ENCODE assay signal across 10 cellular contexts in genomic region chr1:62294211-62294610, GRCh38. TPM values are rescaled to one million over a fixed set of nuclear protein-coding genes. Genes with fewer than 3 reads are reported as not detected.
A peak's percentile ranks its signal among the peaks of the same experiment; 100 is the strongest.
DNase-seq lines count a peak whose midpoint lies in the region; ATAC-seq and TF ChIP-seq lines count a peak whose summit lies in the region.
"Had no signal": no experiment of that assay in that cellular context is flagged by ENCODE, and none has a peak within 500 bp of the region (broad histone marks: within the 10 kb centered on the region; RNA-seq: fewer than 3 reads in every experiment).

No MANE protein-coding gene starts in this region.

- no peak overlapping the region for H3K27ac Mint-ChIP-seq in GM23338
- H3K27ac Mint-ChIP-seq: activated B cell treated with CpG ODN at 0.5 μM for 24 hours had no signal

- H3K4me1 Mint-ChIP-seq in GM23338: peaks cover 26% of the 10 kb centered on the region
- H3K4me1 Mint-ChIP-seq: activated B cell treated with CpG ODN at 0.5 μM for 24 hours had no signal

- no peak overlapping the region for H2AFZ ChIP-seq in GM23338

- no peaks in the 10 kb centered on the region for H3K9me2 ChIP-seq in GM23338 (ENCODE audit: insufficient read depth)

- no peak overlapping the region for H3K4me3 ChIP-seq in GM23338

- H4K20me1 ChIP-seq in GM23338 (replicated peaks; ENCODE audit: insufficient read depth): no peaks in the 10 kb centered on the region

- H3K4me2 ChIP-seq in GM23338: 0 out of 2 replicates have a peak overlapping the region, but pooled peaks have one; percentile 4

- no peaks in the 10 kb centered on the region for H3K79me2 ChIP-seq in GM23338 (replicated peaks; ENCODE audit: insufficient read depth)

- no peaks in the 10 kb centered on the region for H3K9me3 Mint-ChIP-seq in GM23338
- H3K9me3 Mint-ChIP-seq: activated B cell treated with CpG ODN at 0.5 μM for 24 hours had no signal

- H3K36me3 Mint-ChIP-seq in GM23338 (ENCODE audit: low read depth): no peaks in the 10 kb centered on the region

- peak; percentile 91 for ATAC-seq in GM23338
- ATAC-seq in HG03045 (IDR thresholded peaks at IDR 0.05; ENCODE audit: unreplicated experiment): no peak
- ATAC-seq in GM21526 (IDR thresholded peaks at IDR 0.05; ENCODE audit: low FRiP score, unreplicated experiment): no peak
- ATAC-seq: left ventricle myocardium superior had no signal

- TF ChIP-seq CTCF in C4-2B (conservative IDR thresholded peaks at IDR 0.05): peak; percentile 28
- TF ChIP-seq CTCF in GM23338 (conservative IDR thresholded peaks at IDR 0.05; ENCODE audit: low read depth in 2 of 2): peak; percentile 53 to 74

- peaks cover 7% of the 10 kb centered on the region for H3K27me3 Mint-ChIP-seq in GM23338 (ENCODE audit: insufficient read depth, low read depth, poor library complexity)

- no peak overlapping the region for H3K4me3 Mint-ChIP-seq in GM23338
- H3K4me3 Mint-ChIP-seq: activated B cell treated with CpG ODN at 0.5 μM for 24 hours had no signal

- H3K4me1 ChIP-seq in GM23338 (ENCODE audit: insufficient read depth): peaks cover 16% of the 10 kb centered on the region

- H3K27me3 ChIP-seq in GM23338 (ENCODE audit: insufficient read depth): peaks cover 3% of the 10 kb centered on the region

- H3K36me3 ChIP-seq in GM23338 (ENCODE audit: insufficient read depth): no peaks in the 10 kb centered on the region

- no peaks in the 10 kb centered on the region for H3F3A ChIP-seq in GM23338 (replicated peaks; ENCODE audit: low read depth)

- H3K27ac ChIP-seq in C4-2B (no peak overlapping the region), GM23338 (ENCODE audit: low read depth) (no peak overlapping the region)

- DNase-seq in GM23338 (ENCODE audit: low spot score) (peak; percentile 66), RPMI8226 (peak; percentile 42), left kidney (ENCODE audit: low read depth, low spot score) (peak; percentile 41), NCI-H1417 treated with DMSO at 0.1 percent for 48 hours (lab: John Stamatoyannopoulos, UW) (no peak)
- no peak for DNase-seq in activated CD8-positive, alpha-beta memory T cell treated with anti-CD3 and anti-CD28 coated beads, Interleukin-2, amount 50 U/mL, for 4 hours
- DNase-seq: activated B cell treated with CpG ODN at 0.5 μM for 24 hours, left ventricle myocardium superior had no signal

TF ChIP-seq in GM23338, 12 proteins besides CTCF, POLR2A, EP300 and RAD21 (continues in another document):
- TF ChIP-seq EZH2phosphoT487 (IDR thresholded peaks at IDR 0.05; ENCODE audit: unreplicated experiment): no peak
- TF ChIP-seq POLR2AphosphoS5 (IDR thresholded peaks at IDR 0.05; ENCODE audit: low read depth): no peak
- no peak for TF ChIP-seq STAT1 (IDR thresholded peaks at IDR 0.05; ENCODE audit: unreplicated experiment)
- no peak for TF ChIP-seq JUNB (IDR thresholded peaks at IDR 0.05; ENCODE audit: unreplicated experiment)
- TF ChIP-seq CREB1 (CRISPR knock-in tag; IDR thresholded peaks at IDR 0.05; ENCODE audit: low read depth): no peak
- no peak for TF ChIP-seq ZNF462 (CRISPR knock-in tag; IDR thresholded peaks at IDR 0.05)
- TF ChIP-seq ZNF114 (CRISPR knock-in tag; IDR thresholded peaks at IDR 0.05): no peak
- no peak for TF ChIP-seq EZH2 (IDR thresholded peaks at IDR 0.05; ENCODE audit: low read depth, unreplicated experiment)
- TF ChIP-seq ETS1 (IDR thresholded peaks at IDR 0.05): no peak
- no peak for TF ChIP-seq NANOG (IDR thresholded peaks at IDR 0.05; ENCODE audit: borderline replicate concordance)
- no peak for TF ChIP-seq REST (IDR thresholded peaks at IDR 0.05; ENCODE audit: unreplicated experiment)

RNA-seq across cellular contexts. Expression of gene KANK4, which starts 25.0 kb away (rescaled TPM):
- total RNA-seq in GM23338 (2014; rRNA removed; shearing (Covaris generic)): 0.19 and 0.42 TPM in 2 replicates
- polyA plus RNA-seq in GM23338 (2016; fragmentation: Nextera tagmentation; extraction: Ambion mirVana): 0.31 and 0.49 TPM in 2 replicates
- total RNA-seq: activated B cell treated with CpG ODN at 0.5 μM for 24 hours had no signal

Comparison
In these comparisons a context has a peak if more than half of its experiments do, and no peak if none do; other contexts are left out.
1. DNase-seq: peak in GM23338 (single experiment), RPMI8226 (single experiment) and left kidney (single experiment); none in NCI-H1417 treated with DMSO at 0.1 percent for 48 hours (single experiment) and activated CD8-positive, alpha-beta memory T cell treated with anti-CD3 and anti-CD28 coated beads, Interleukin-2, amount 50 U/mL, for 4 hours (single experiment).